ENCODE assay signal across 9 cellular contexts in the genomic region with DNA sequence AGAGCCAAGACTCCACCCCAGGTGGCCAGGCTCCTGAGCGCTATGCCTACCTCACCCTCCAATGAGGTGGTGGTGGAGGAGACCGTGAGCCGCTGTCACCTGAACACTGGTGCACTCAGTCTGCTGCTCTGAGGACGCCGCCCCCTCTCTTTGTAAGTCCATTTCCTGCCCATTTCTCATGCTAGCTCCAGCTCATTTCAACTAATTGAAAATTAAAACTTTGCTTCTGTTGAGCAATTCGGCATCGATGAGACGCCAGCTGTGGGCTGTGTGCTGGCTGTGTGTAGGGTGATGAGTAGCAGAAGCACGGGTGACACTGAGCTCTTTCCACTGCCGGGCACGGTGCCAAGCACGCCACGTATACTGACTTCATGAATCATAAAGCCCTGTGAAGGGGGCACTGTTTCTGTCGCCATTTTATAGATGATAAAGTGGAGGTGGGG. TPM values are rescaled to one million over a fixed set of nuclear protein-coding genes. Genes with fewer than 3 reads are reported as not detected.
A peak's percentile ranks its signal among the peaks of the same experiment; 100 is the strongest.
DNase-seq lines count a peak whose midpoint lies in the region; ATAC-seq, FAIRE-seq and TF ChIP-seq lines count a peak whose summit lies in the region.
"Had no signal": no experiment of that assay in that cellular context is flagged by ENCODE, and none has a peak within 500 bp of the region (broad histone marks: within the 10 kb centered on the region; RNA-seq: fewer than 3 reads in every experiment).

No MANE protein-coding gene starts in this region.

- peaks cover 86% of the 10 kb centered on the region for H3K4me1 Mint-ChIP-seq in activated CD4-positive, alpha-beta T cell treated with anti-CD3 and anti-CD28 coated beads, Interleukin-2, amount 10 ng/mL, durations not matched to agents 7 days and 5 days
- peaks cover 78 to 80% of the 10 kb centered on the region in 2 donors for H3K4me1 Mint-ChIP-seq in natural killer cell treated with Interleukin-12 subunit alpha and Interleukin-12 subunit beta and Interleukin-15 and Interleukin-18, amount 100 ng/mL, for 72 hours (ENCODE audit: low read depth in 2 of 2)

- H3K9me3 Mint-ChIP-seq in activated CD4-positive, alpha-beta T cell treated with anti-CD3 and anti-CD28 coated beads, Interleukin-2, amount 10 ng/mL, durations not matched to agents 7 days and 5 days: no peaks in the 10 kb centered on the region
- H3K9me3 Mint-ChIP-seq in natural killer cell treated with Interleukin-12 subunit alpha and Interleukin-12 subunit beta and Interleukin-15 and Interleukin-18, amount 100 ng/mL, for 72 hours: no peaks in the 10 kb centered on the region

- peaks cover 14 to 68% (median 33%) of the 10 kb centered on the region in 4 donors for H3K4me1 ChIP-seq in liver (ENCODE audit: control insufficient read depth in 4 of 4, insufficient read depth in 4 of 4, low read length in 3 of 4)
- H3K4me1 ChIP-seq in HepG2 (ENCODE audit: insufficient read depth, low read length): peaks cover 19% of the 10 kb centered on the region
- H3K4me1 ChIP-seq in colonic mucosa: no peaks in the 10 kb centered on the region
- H3K4me1 ChIP-seq in stomach: peaks cover 50 to 95% (median 69%) of the 10 kb centered on the region in 4 donors

- no peaks in the 10 kb centered on the region for H3K27me3 Mint-ChIP-seq in activated CD4-positive, alpha-beta T cell treated with anti-CD3 and anti-CD28 coated beads, Interleukin-2, amount 10 ng/mL, durations not matched to agents 7 days and 5 days
- no peaks in the 10 kb centered on the region for H3K27me3 Mint-ChIP-seq in natural killer cell treated with Interleukin-12 subunit alpha and Interleukin-12 subunit beta and Interleukin-15 and Interleukin-18, amount 100 ng/mL, for 72 hours

- TF ChIP-seq CTCF in liver (IDR thresholded peaks at IDR 0.05; ENCODE audit: low read depth, low read length, missing input control): no peak
- no peak for TF ChIP-seq CTCF in HepG2 (CRISPR knock-in tag; IDR thresholded peaks at IDR 0.05)
- no peak for TF ChIP-seq CTCF in colonic mucosa (IDR thresholded peaks at IDR 0.05)
- TF ChIP-seq CTCF in stomach (IDR thresholded peaks at IDR 0.05): no peak

- in situ Hi-C loops in HepG2 (cut with HindIII; ENCODE audit: extremely low pct_ligation_motif_present, low pct_unique_long_range_greater_than_20kb): no loop called here

- H3K9ac ChIP-seq in liver (ENCODE audit: low read depth in 1 of 2, low read length in 2 of 2) (peak overlapping the region in 1 of 2 donors; percentile 29), HepG2 (ENCODE audit: insufficient read depth, low read depth, low read length) (no peak overlapping the region), colonic mucosa (ENCODE audit: low read depth in 2 of 2, low read length in 2 of 2) (peak overlapping the region in 1 of 2 donors; percentile 5)

- H3K27me3 ChIP-seq in liver (ENCODE audit: control insufficient read depth in 4 of 4, insufficient read depth in 4 of 4, low read length in 3 of 4): no peaks in the 10 kb centered on the region
- peaks cover 6 to 48% of the 10 kb centered on the region in 2 experiments; a peak in 4 of 5 replicates for H3K27me3 ChIP-seq in HepG2 (ENCODE audit: control insufficient read depth in 1 of 2, insufficient read depth in 2 of 2, low read length in 2 of 2)
- H3K27me3 ChIP-seq in colonic mucosa: no peaks in the 10 kb centered on the region
- no peaks in the 10 kb centered on the region for H3K27me3 ChIP-seq in stomach

- no peaks in the 10 kb centered on the region for H4K20me1 ChIP-seq in HepG2 (ENCODE audit: insufficient read depth, low read length)

- H3K9me3 ChIP-seq in liver (ENCODE audit: control insufficient read depth in 4 of 4, low read length in 3 of 4) (no peaks in the 10 kb centered on the region), HepG2 (ENCODE audit: low read length) (no peaks in the 10 kb centered on the region), colonic mucosa (no peaks in the 10 kb centered on the region), stomach (no peaks in the 10 kb centered on the region)

- POLR2A ChIA-PET in HepG2 (lab: Yijun Ruan, JAX): no interaction called here
- POLR2A ChIA-PET in activated CD4-positive, alpha-beta T cell treated with anti-CD3 and anti-CD28 coated beads, Interleukin-2, amount 10 ng/mL, durations not matched to agents 7 days and 5 days (lab: Charles Lee): interaction anchor here (1.4 kb wide), 1 partner anchor 27 kb away, joined by 5 read pairs; no protein-coding TSS in a partner anchor

- H3K4me3 ChIP-seq in liver (ENCODE audit: low read depth in 1 of 3, low read length in 3 of 3): no peak overlapping the region
- no peak overlapping the region for H3K4me3 ChIP-seq in HepG2 (replicated peaks in 1 of 3; ENCODE audit: insufficient read depth in 1 of 3, low read depth in 2 of 3, low read length in 3 of 3)
- no peak overlapping the region for H3K4me3 ChIP-seq in colonic mucosa
- H3K4me3 ChIP-seq in stomach: no peak overlapping the region

- no peak overlapping the region for H2AFZ ChIP-seq in HepG2 (ENCODE audit: low read length)

- no TSS peak for BruUV-seq in HepG2 (replicated peaks; lab: Mats Ljungman, UMichigan)

- CTCF ChIA-PET in HepG2 (lab: Yijun Ruan, JAX; ENCODE audit: low intra/inter-chr PET ratio, low total read pairs): no interaction called here
- CTCF ChIA-PET in activated CD4-positive, alpha-beta T cell treated with anti-CD3 and anti-CD28 coated beads, Interleukin-2, amount 10 ng/mL, durations not matched to agents 7 days and 5 days (lab: Charles Lee): interaction anchor here (1.0 to 4.9 kb wide), 16 partner anchors 10 to 403 kb away, joined by 3 to 27 read pairs (median 6); partner anchors contain the start of genes MFN2 and TNFRSF1B

- intact Hi-C loops in HepG2 (cut with micrococcal nuclease; ENCODE audit: unreplicated experiment): no loop called here
- intact Hi-C loops in colonic mucosa (cut with DNase I): no loop called here
- intact Hi-C loops in stomach (cut with DNase I; ENCODE audit: low total_unique reads): no loop called here

- TF ChIP-seq RAD21 in liver (IDR thresholded peaks at IDR 0.05) (no peak), HepG2 (CRISPR knock-in tag; IDR thresholded peaks at IDR 0.05) (no peak)

- peak overlapping the region; percentile 63 for H3K4me3 Mint-ChIP-seq in activated CD4-positive, alpha-beta T cell treated with anti-CD3 and anti-CD28 coated beads, Interleukin-2, amount 10 ng/mL, durations not matched to agents 7 days and 5 days
- H3K4me3 Mint-ChIP-seq in natural killer cell treated with Interleukin-12 subunit alpha and Interleukin-12 subunit beta and Interleukin-15 and Interleukin-18, amount 100 ng/mL, for 72 hours: peak overlapping the region; percentile 100

- peak overlapping the region; percentile 64 to 87 for H3K27ac ChIP-seq in liver (ENCODE audit: low read depth in 1 of 2, low read length in 2 of 2)
- H3K27ac ChIP-seq in HepG2 (ENCODE audit: extremely low read length, insufficient read depth, low read length): no peak overlapping the region
- peak overlapping the region; percentile 49 for H3K27ac ChIP-seq in colonic mucosa
- H3K27ac ChIP-seq in stomach: peak overlapping the region; percentile 7 to 92 (median 81)

- TF ChIP-seq POLR2A in HepG2 (IDR thresholded peaks at IDR 0.05; ENCODE audit: insufficient read depth in 1 of 2, low read depth in 2 of 2, low read length in 2 of 2) (no peak), stomach (IDR thresholded peaks at IDR 0.05) (no peak)

- peak overlapping the region; percentile 92 for H3K27ac Mint-ChIP-seq in activated CD4-positive, alpha-beta T cell treated with anti-CD3 and anti-CD28 coated beads, Interleukin-2, amount 10 ng/mL, durations not matched to agents 7 days and 5 days
- peak overlapping the region; percentile 99 for H3K27ac Mint-ChIP-seq in natural killer cell treated with Interleukin-12 subunit alpha and Interleukin-12 subunit beta and Interleukin-15 and Interleukin-18, amount 100 ng/mL, for 72 hours

- WGBS in liver: 35% methylated on average over 14 of the region's 14 CpGs
- 20% methylated on average over 13 of the region's 14 CpGs for WGBS in HepG2 (ENCODE audit: low lambda C conversion rate)
- WGBS in stomach, 5 donors: 44 to 65% (median 56%) methylated on average over 14 of the region's 14 CpGs

- H3K36me3 Mint-ChIP-seq in activated CD4-positive, alpha-beta T cell treated with anti-CD3 and anti-CD28 coated beads, Interleukin-2, amount 10 ng/mL, durations not matched to agents 7 days and 5 days (ENCODE audit: low read depth): peaks cover 33% of the 10 kb centered on the region
- no peaks in the 10 kb centered on the region for H3K36me3 Mint-ChIP-seq in natural killer cell treated with Interleukin-12 subunit alpha and Interleukin-12 subunit beta and Interleukin-15 and Interleukin-18, amount 100 ng/mL, for 72 hours

- no peak overlapping the region for H3K4me2 ChIP-seq in HepG2 (ENCODE audit: low read depth, low read length)

- FAIRE-seq in HepG2 (lab: Jason Lieb, UNC) (no peak), GM19239 (lab: Jason Lieb, UNC) (no peak)
- FAIRE-seq: colon had no signal

- no peaks in the 10 kb centered on the region for H3K36me3 ChIP-seq in liver (ENCODE audit: control insufficient read depth in 4 of 4, insufficient read depth in 3 of 4, low read depth in 1 of 4, low read length in 3 of 4)
- no peaks in the 10 kb centered on the region for H3K36me3 ChIP-seq in HepG2 (replicated peaks in 1 of 2; ENCODE audit: control insufficient read depth in 1 of 2, insufficient read depth in 2 of 2, low read length in 2 of 2)
- H3K36me3 ChIP-seq in colonic mucosa: no peaks in the 10 kb centered on the region
- peaks cover 0 to 5% (median 0%) of the 10 kb centered on the region in 4 donors for H3K36me3 ChIP-seq in stomach

- DNase-seq in HepG2 (ENCODE audit: low spot score): no peak
- DNase-seq in activated CD4-positive, alpha-beta T cell treated with anti-CD3 and anti-CD28 coated beads, Interleukin-2, amount 10 ng/mL, durations not matched to agents 7 days and 5 days: peak; percentile 84
- DNase-seq in colonic mucosa: peak; percentile 61
- DNase-seq in natural killer cell treated with Interleukin-12 subunit alpha and Interleukin-12 subunit beta and Interleukin-15 and Interleukin-18, amount 100 ng/mL, for 72 hours (ENCODE audit: low spot score): peak; percentile 86
- peak; percentile 63 for DNase-seq in stomach
- DNase-seq in GM19239 (ENCODE audit: insufficient read length, low spot score): no peak

- ATAC-seq in HepG2: no peak
- ATAC-seq in natural killer cell treated with Interleukin-12 subunit alpha and Interleukin-12 subunit beta and Interleukin-15 and Interleukin-18, amount 100 ng/mL, for 72 hours: peak; percentile 82 to 86
- no peak for ATAC-seq in HG02885 (IDR thresholded peaks at IDR 0.05; ENCODE audit: poor library complexity, unreplicated experiment)

- no peaks in the 10 kb centered on the region for H3K79me2 ChIP-seq in HepG2 (ENCODE audit: insufficient read depth, low read length)

- TF ChIP-seq EP300 in HepG2 (IDR thresholded peaks at IDR 0.05; ENCODE audit: low read depth in 2 of 2, low read length in 2 of 2) (no peak), HepG2 (CRISPR knock-in tag; IDR thresholded peaks at IDR 0.05; ENCODE audit: borderline replicate concordance) (no peak), stomach (IDR thresholded peaks at IDR 0.05) (no peak)

RNA-seq across cellular contexts. Expression of gene TNFRSF1B, which starts 11.2 kb away (rescaled TPM):
- total RNA-seq in liver: 10 to 100 TPM; 16.0 to 16.9 TPM
- polyA plus RNA-seq in liver: 10 to 100 TPM in 1 of 2 donors, 1 to 10 TPM in 1; 7.2 to 19.6 TPM
- total RNA-seq in HepG2 (2016; rRNA removed; fragmentation: Illumina TruSeq; extraction: Trizol): 0.04 TPM in 1 of 2 replicates, not detected in the other
- total RNA-seq in HepG2 (2016; cell fraction: cytosol; rRNA removed; fragmentation: Illumina TruSeq; extraction: Trizol; ENCODE audit: low read depth): not detected in 2 replicates
- total RNA-seq in HepG2 (2016; cell fraction: insoluble cytoplasmic fraction; rRNA removed; fragmentation: Illumina TruSeq; extraction: Trizol): not detected in 2 replicates
- total RNA-seq in HepG2 (2016; cell fraction: membrane; rRNA removed; fragmentation: Illumina TruSeq; extraction: Trizol): not detected in 2 replicates
- total RNA-seq in HepG2 (2016; cell fraction: nucleus; rRNA removed; fragmentation: Illumina TruSeq; extraction: Trizol): not detected in 2 replicates
- 0.11 and 0.29 TPM in 2 replicates for polyA plus RNA-seq in HepG2 (2011; rRNA removed)
- polyA plus RNA-seq in HepG2 (2011; cell fraction: cytosol; rRNA removed): 0.05 and 0.07 TPM in 2 replicates
- 0.05 TPM in 2 replicates for polyA plus RNA-seq in HepG2 (2011; cell fraction: nucleus; rRNA removed)
- polyA plus RNA-seq in HepG2 (2012): not detected in 2 replicates
- not detected in 2 replicates for polyA plus RNA-seq in HepG2 (2016; cell fraction: cytosol; fragmentation: Illumina TruSeq; extraction: Trizol; ENCODE audit: low read depth)
- not detected in 2 replicates for polyA plus RNA-seq in HepG2 (2016; cell fraction: insoluble cytoplasmic fraction; fragmentation: Illumina TruSeq; extraction: Trizol; ENCODE audit: low read depth)
- polyA plus RNA-seq in HepG2 (2016; cell fraction: membrane; fragmentation: Illumina TruSeq; extraction: Trizol; ENCODE audit: low read depth): not detected in 2 replicates
- polyA plus RNA-seq in HepG2 (2016; cell fraction: nucleus; fragmentation: Illumina TruSeq; extraction: Trizol; ENCODE audit: insufficient read depth, low read depth): not detected in 2 replicates
- polyA minus RNA-seq in HepG2 (2011; rRNA and poly(A)+ RNA removed; ENCODE audit: low replicate concordance): 0.14 and 1.1 TPM in 2 replicates
- not detected in 2 replicates for polyA minus RNA-seq in HepG2 (2011; cell fraction: cytosol; rRNA and poly(A)+ RNA removed)
- 0.90 TPM in 1 of 2 replicates, not detected in the other for polyA minus RNA-seq in HepG2 (2011; cell fraction: nucleus; rRNA and poly(A)+ RNA removed)
- 100 to 1,000 TPM; 167 to 190 TPM for total RNA-seq in activated CD4-positive, alpha-beta T cell treated with anti-CD3 and anti-CD28 coated beads, Interleukin-2, amount 10 ng/mL, durations not matched to agents 7 days and 5 days
- 10 to 100 TPM; 27.2 to 28.1 TPM for total RNA-seq in colonic mucosa
- total RNA-seq in natural killer cell treated with Interleukin-12 subunit alpha and Interleukin-12 subunit beta and Interleukin-15 and Interleukin-18, amount 100 ng/mL, for 72 hours: 100 to 1,000 TPM; 452 to 479 TPM
- total RNA-seq in stomach: 10 to 100 TPM in 4 of 5 donors, 1 to 10 TPM in 1; 7.1 to 24.3 (median 14.9) TPM
- 1 to 10 TPM; 5.4 to 8.4 (median 7.8) TPM for polyA plus RNA-seq in stomach

RNA-seq across cellular contexts. Expression of gene VPS13D, which starts 51.8 kb away (rescaled TPM):
- total RNA-seq in liver (10 to 100 TPM; 14.5 to 68.3 TPM), HepG2 (2016; rRNA removed; fragmentation: Illumina TruSeq; extraction: Trizol) (13.9 and 14.2 TPM in 2 replicates), colonic mucosa (10 to 100 TPM; 54.3 to 56.0 TPM), stomach (100 to 1,000 TPM in 1 of 5 donors, 10 to 100 TPM in 4; 57.1 to 106 (median 76.5) TPM)
- polyA plus RNA-seq in liver (10 to 100 TPM; 10.2 to 10.7 TPM), HepG2 (2011; rRNA removed) (8.6 and 9.2 TPM in 2 replicates), stomach (10 to 100 TPM in 1 of 3 donors, 1 to 10 TPM in 2; 6.7 to 17.3 (median 9.0) TPM)
- 5.8 and 6.7 TPM in 2 replicates for total RNA-seq in HepG2 (2016; cell fraction: cytosol; rRNA removed; fragmentation: Illumina TruSeq; extraction: Trizol; ENCODE audit: low read depth)
- total RNA-seq in HepG2 (2016; cell fraction: insoluble cytoplasmic fraction; rRNA removed; fragmentation: Illumina TruSeq; extraction: Trizol): 10.6 and 11.0 TPM in 2 replicates
- total RNA-seq in HepG2 (2016; cell fraction: membrane; rRNA removed; fragmentation: Illumina TruSeq; extraction: Trizol): 4.5 and 5.9 TPM in 2 replicates
- total RNA-seq in HepG2 (2016; cell fraction: nucleus; rRNA removed; fragmentation: Illumina TruSeq; extraction: Trizol): 20.5 and 26.2 TPM in 2 replicates
- polyA plus RNA-seq in HepG2 (2011; cell fraction: cytosol; rRNA removed): 7.0 and 8.7 TPM in 2 replicates
- 16.7 and 19.0 TPM in 2 replicates for polyA plus RNA-seq in HepG2 (2011; cell fraction: nucleus; rRNA removed)
- 7.3 and 7.6 TPM in 2 replicates for polyA plus RNA-seq in HepG2 (2012)
- 0.57 and 0.77 TPM in 2 replicates for polyA plus RNA-seq in HepG2 (2016; cell fraction: cytosol; fragmentation: Illumina TruSeq; extraction: Trizol; ENCODE audit: low read depth)
- polyA plus RNA-seq in HepG2 (2016; cell fraction: insoluble cytoplasmic fraction; fragmentation: Illumina TruSeq; extraction: Trizol; ENCODE audit: low read depth): 7.9 and 10.6 TPM in 2 replicates
- polyA plus RNA-seq in HepG2 (2016; cell fraction: membrane; fragmentation: Illumina TruSeq; extraction: Trizol; ENCODE audit: low read depth): 1.4 and 1.5 TPM in 2 replicates
- polyA plus RNA-seq in HepG2 (2016; cell fraction: nucleus; fragmentation: Illumina TruSeq; extraction: Trizol; ENCODE audit: insufficient read depth, low read depth): 10.4 and 11.0 TPM in 2 replicates
- polyA minus RNA-seq in HepG2 (2011; rRNA and poly(A)+ RNA removed; ENCODE audit: low replicate concordance): 26.2 and 54.8 TPM in 2 replicates
- polyA minus RNA-seq in HepG2 (2011; cell fraction: cytosol; rRNA and poly(A)+ RNA removed): 11.6 and 12.3 TPM in 2 replicates
- 52.4 and 72.0 TPM in 2 replicates for polyA minus RNA-seq in HepG2 (2011; cell fraction: nucleus; rRNA and poly(A)+ RNA removed)
- total RNA-seq in activated CD4-positive, alpha-beta T cell treated with anti-CD3 and anti-CD28 coated beads, Interleukin-2, amount 10 ng/mL, durations not matched to agents 7 days and 5 days: 10 to 100 TPM; 34.0 to 41.9 TPM
- total RNA-seq in natural killer cell treated with Interleukin-12 subunit alpha and Interleukin-12 subunit beta and Interleukin-15 and Interleukin-18, amount 100 ng/mL, for 72 hours: 10 to 100 TPM; 41.8 to 71.7 TPM

Comparison
In these comparisons a context has a peak if more than half of its experiments do, and no peak if none do; other contexts are left out.
1. RNA of gene TNFRSF1B, which starts 11.2 kb away (total RNA-seq): 452 to 479 TPM in natural killer cell treated with Interleukin-12 subunit alpha and Interleukin-12 subunit beta and Interleukin-15 and Interleukin-18, amount 100 ng/mL, for 72 hours, 167 to 190 TPM in activated CD4-positive, alpha-beta T cell treated with anti-CD3 and anti-CD28 coated beads, Interleukin-2, amount 10 ng/mL, durations not matched to agents 7 days and 5 days, 27.2 to 28.1 TPM in colonic mucosa, 16.0 to 16.9 TPM in liver and 7.1 to 24.3 TPM in stomach; 0.04 TPM in HepG2; every median in the first group is over 4 times any median in the second.
2. ATAC-seq: peak in natural killer cell treated with Interleukin-12 subunit alpha and Interleukin-12 subunit beta and Interleukin-15 and Interleukin-18, amount 100 ng/mL, for 72 hours (2 of 2); none in HepG2 (single experiment) and HG02885 (single experiment).
3. DNase-seq: peak in activated CD4-positive, alpha-beta T cell treated with anti-CD3 and anti-CD28 coated beads, Interleukin-2, amount 10 ng/mL, durations not matched to agents 7 days and 5 days (single experiment), colonic mucosa (single experiment), natural killer cell treated with Interleukin-12 subunit alpha and Interleukin-12 subunit beta and Interleukin-15 and Interleukin-18, amount 100 ng/mL, for 72 hours (single experiment) and stomach (single experiment); none in HepG2 (single experiment) and GM19239 (single experiment).